Comparison of ENCODE assay signal across 1 cellular context in genomic region chr11:114256898-114257286, GRCh38.
TF ChIP-seq lines count a peak whose summit lies in the region.

No MANE protein-coding gene starts in this region.

TF ChIP-seq in IMR-90, 13 proteins besides CTCF, POLR2A, EP300 and RAD21 (continued from another document):
- no peak for TF ChIP-seq RFX5 (IDR thresholded peaks at IDR 0.05; ENCODE audit: low read depth, low read length)
- no peak for TF ChIP-seq RCOR1 (IDR thresholded peaks at IDR 0.05; ENCODE audit: insufficient replicate concordance, low read length)
- no peak for TF ChIP-seq FOS (IDR thresholded peaks at IDR 0.05; ENCODE audit: low read depth, low read length)
TF ChIP-seq in IMR-90: peak in this region for 0.
